21 cellular contexts compared by ENCODE assay signal in genomic region chr2:64207573-64207972, GRCh38.
DNase-seq lines count a peak whose midpoint lies in the region; ATAC-seq lines count a peak whose summit lies in the region.
"Had no signal": no experiment of that assay in that cellular context is flagged by ENCODE, and none has a peak within 500 bp of the region (broad histone marks: within the 10 kb centered on the region; RNA-seq: fewer than 3 reads in every experiment).

No MANE protein-coding gene starts in this region.

- H3K27ac Mint-ChIP-seq in activated naive CD4-positive, alpha-beta T cell treated with anti-CD3 and anti-CD28 coated beads for 36 hours, result peak overlapping the region; percentile 59
- H3K27ac Mint-ChIP-seq in activated naive CD4-positive, alpha-beta T cell treated with anti-CD3 and anti-CD28 coated beads, Interleukin-2, amount 10 ng/mL, durations not matched to agents 7 days and 5 days, result no peak overlapping the region
- peak overlapping the region; percentile 24 for H3K27ac Mint-ChIP-seq in activated T-helper 17 cell treated with anti-CD3 and anti-CD28 coated beads, Interleukin-2, amount 50 U/mL, for 72 hours
- peak overlapping the region; percentile 76 for H3K27ac Mint-ChIP-seq in stimulated activated naive B cell treated with anti-CD40 and anti-IgM and Interleukin-4, amounts not matched to agents 10 μg/mL and 1 μg/mL and 100 μg/mL, for 72 hours

- no peaks in the 10 kb centered on the region for H3K36me3 Mint-ChIP-seq in activated naive CD4-positive, alpha-beta T cell treated with anti-CD3 and anti-CD28 coated beads for 36 hours (ENCODE audit: low read depth)
- peaks cover 7% of the 10 kb centered on the region for H3K36me3 Mint-ChIP-seq in activated naive CD4-positive, alpha-beta T cell treated with anti-CD3 and anti-CD28 coated beads, Interleukin-2, amount 10 ng/mL, durations not matched to agents 7 days and 5 days
- no peaks in the 10 kb centered on the region for H3K36me3 Mint-ChIP-seq in activated T-helper 17 cell treated with anti-CD3 and anti-CD28 coated beads, Interleukin-2, amount 50 U/mL, for 72 hours (ENCODE audit: low read depth)
- no peaks in the 10 kb centered on the region for H3K36me3 Mint-ChIP-seq in stimulated activated naive B cell treated with anti-CD40 and anti-IgM and Interleukin-4, amounts not matched to agents 10 μg/mL and 1 μg/mL and 100 μg/mL, for 72 hours

- CTCF ChIA-PET in activated naive CD4-positive, alpha-beta T cell treated with anti-CD3 and anti-CD28 coated beads for 36 hours (lab: Charles Lee), result no interaction called here
- CTCF ChIA-PET in activated naive CD4-positive, alpha-beta T cell treated with anti-CD3 and anti-CD28 coated beads, Interleukin-2, amount 10 ng/mL, durations not matched to agents 7 days and 5 days (lab: Charles Lee), result no interaction called here

- H3K4me3 Mint-ChIP-seq in activated naive CD4-positive, alpha-beta T cell treated with anti-CD3 and anti-CD28 coated beads for 36 hours, result no peak overlapping the region
- no peak overlapping the region for H3K4me3 Mint-ChIP-seq in activated naive CD4-positive, alpha-beta T cell treated with anti-CD3 and anti-CD28 coated beads, Interleukin-2, amount 10 ng/mL, durations not matched to agents 7 days and 5 days
- H3K4me3 Mint-ChIP-seq in activated T-helper 17 cell treated with anti-CD3 and anti-CD28 coated beads, Interleukin-2, amount 50 U/mL, for 72 hours, result no peak overlapping the region
- no peak overlapping the region for H3K4me3 Mint-ChIP-seq in stimulated activated naive B cell treated with anti-CD40 and anti-IgM and Interleukin-4, amounts not matched to agents 10 μg/mL and 1 μg/mL and 100 μg/mL, for 72 hours

- intact Hi-C loops in activated naive CD4-positive, alpha-beta T cell treated with anti-CD3 and anti-CD28 coated beads for 36 hours (cut with micrococcal nuclease), result loop anchor here (10.0 kb wide), 1 partner anchor 607 kb away; no protein-coding TSS in a partner anchor

- DNase-seq in activated naive CD4-positive, alpha-beta T cell treated with anti-CD3 and anti-CD28 coated beads for 36 hours, result peak; percentile 33
- no peak for DNase-seq in activated naive CD4-positive, alpha-beta T cell treated with anti-CD3 and anti-CD28 coated beads, Interleukin-2, amount 10 ng/mL, durations not matched to agents 7 days and 5 days
- DNase-seq in stimulated activated naive B cell treated with anti-CD40 and anti-IgM and Interleukin-4, amounts not matched to agents 10 μg/mL and 1 μg/mL and 100 μg/mL, for 72 hours, result no peak
- DNase-seq in NCI-H2081 treated with DMSO at 0.1 percent for 48 hours (lab: John Stamatoyannopoulos, UW) (no peak), NCI-H510A (lab: John Stamatoyannopoulos, UW) (no peak), H4 (ENCODE audit: low spot score) (no peak)
- DNase-seq: activated gamma-delta T cell, amygdala, brain microvascular endothelial cell, DMS53, dorsolateral prefrontal cortex, kidney, left ventricle myocardium superior, NCI-H1092, NCI-H1694, small intestine, T-helper 2 cell, trophoblast cell had no signal

- H3K9me3 Mint-ChIP-seq in activated naive CD4-positive, alpha-beta T cell treated with anti-CD3 and anti-CD28 coated beads for 36 hours, result no peaks in the 10 kb centered on the region
- no peaks in the 10 kb centered on the region for H3K9me3 Mint-ChIP-seq in activated naive CD4-positive, alpha-beta T cell treated with anti-CD3 and anti-CD28 coated beads, Interleukin-2, amount 10 ng/mL, durations not matched to agents 7 days and 5 days
- peaks cover 7% of the 10 kb centered on the region for H3K9me3 Mint-ChIP-seq in activated T-helper 17 cell treated with anti-CD3 and anti-CD28 coated beads, Interleukin-2, amount 50 U/mL, for 72 hours
- peaks cover 0 to 2% of the 10 kb centered on the region in 2 donors for H3K9me3 Mint-ChIP-seq in stimulated activated naive B cell treated with anti-CD40 and anti-IgM and Interleukin-4, amounts not matched to agents 10 μg/mL and 1 μg/mL and 100 μg/mL, for 72 hours

- peaks cover 86% of the 10 kb centered on the region for H3K4me1 Mint-ChIP-seq in activated naive CD4-positive, alpha-beta T cell treated with anti-CD3 and anti-CD28 coated beads for 36 hours (ENCODE audit: low read depth)
- H3K4me1 Mint-ChIP-seq in activated naive CD4-positive, alpha-beta T cell treated with anti-CD3 and anti-CD28 coated beads, Interleukin-2, amount 10 ng/mL, durations not matched to agents 7 days and 5 days, result peaks cover 56% of the 10 kb centered on the region
- H3K4me1 Mint-ChIP-seq in activated T-helper 17 cell treated with anti-CD3 and anti-CD28 coated beads, Interleukin-2, amount 50 U/mL, for 72 hours, result peaks cover 52% of the 10 kb centered on the region
- H3K4me1 Mint-ChIP-seq in stimulated activated naive B cell treated with anti-CD40 and anti-IgM and Interleukin-4, amounts not matched to agents 10 μg/mL and 1 μg/mL and 100 μg/mL, for 72 hours, result peaks cover 50 to 93% of the 10 kb centered on the region in 2 donors

- H3K27me3 Mint-ChIP-seq in activated naive CD4-positive, alpha-beta T cell treated with anti-CD3 and anti-CD28 coated beads for 36 hours (ENCODE audit: low read depth), result no peaks in the 10 kb centered on the region
- H3K27me3 Mint-ChIP-seq in activated naive CD4-positive, alpha-beta T cell treated with anti-CD3 and anti-CD28 coated beads, Interleukin-2, amount 10 ng/mL, durations not matched to agents 7 days and 5 days, result peaks cover 4% of the 10 kb centered on the region
- H3K27me3 Mint-ChIP-seq in activated T-helper 17 cell treated with anti-CD3 and anti-CD28 coated beads, Interleukin-2, amount 50 U/mL, for 72 hours, result no peaks in the 10 kb centered on the region
- no peaks in the 10 kb centered on the region for H3K27me3 Mint-ChIP-seq in stimulated activated naive B cell treated with anti-CD40 and anti-IgM and Interleukin-4, amounts not matched to agents 10 μg/mL and 1 μg/mL and 100 μg/mL, for 72 hours

- ATAC-seq in GM18868 (IDR thresholded peaks at IDR 0.05; ENCODE audit: unreplicated experiment), result peak; percentile 38
- ATAC-seq in activated T-helper 17 cell treated with anti-CD3 and anti-CD28 coated beads, Interleukin-2, amount 50 U/mL, for 72 hours (replicated peaks), result no peak
- ATAC-seq in stimulated activated naive B cell treated with anti-CD40 and anti-IgM and Interleukin-4, amounts not matched to agents 10 μg/mL and 1 μg/mL and 100 μg/mL, for 72 hours (replicated peaks), result peak; percentile 53 to 70
- ATAC-seq: activated CD4-positive, CD25-positive, alpha-beta regulatory T cell treated with anti-CD3 and anti-CD28 coated beads, Interleukin-2, amount 50 U/mL, for 24 hours; left ventricle myocardium superior had no signal
